ENCODE assay signal across 23 cellular contexts in the genomic region with DNA sequence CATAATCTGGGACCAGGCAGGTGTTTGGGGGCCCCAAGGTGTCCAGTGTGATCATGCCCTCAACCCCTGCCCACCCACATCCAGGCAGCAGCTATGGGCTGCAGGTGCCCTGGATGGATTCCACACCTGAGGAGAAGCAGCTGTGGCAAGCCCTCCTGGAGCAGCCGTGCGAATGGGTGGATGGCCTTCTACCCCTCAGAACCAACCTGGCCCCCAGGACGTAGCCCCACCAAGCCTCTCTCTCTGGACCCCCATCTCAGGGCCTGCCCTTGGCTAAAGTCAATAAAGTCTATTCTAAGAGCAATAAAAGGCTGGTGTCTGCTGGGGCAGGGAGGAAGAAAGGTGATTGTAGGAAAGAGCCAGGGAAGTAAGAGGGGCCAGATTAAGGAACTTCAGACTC. TPM values are rescaled to one million over a fixed set of nuclear protein-coding genes. Genes with fewer than 3 reads are reported as not detected.
DNase-seq lines count a peak whose midpoint lies in the region; ATAC-seq and TF ChIP-seq lines count a peak whose summit lies in the region.
"Had no signal": no experiment of that assay in that cellular context is flagged by ENCODE, and none has a peak within 500 bp of the region (broad histone marks: within the 10 kb centered on the region; RNA-seq: fewer than 3 reads in every experiment).

No MANE protein-coding gene starts in this region.

- H3K4me1 Mint-ChIP-seq in MCF 10A (ENCODE audit: insufficient read depth, unreplicated experiment) = no peaks in the 10 kb centered on the region
- peaks cover 37% of the 10 kb centered on the region for H3K4me1 Mint-ChIP-seq in CD8-positive, alpha-beta T cell (ENCODE audit: low read depth)
- H3K4me1 Mint-ChIP-seq in endothelial cell (ENCODE audit: unreplicated experiment) = no peaks in the 10 kb centered on the region

- intact Hi-C loops in MCF 10A (cut with micrococcal nuclease) (no loop called here), breast epithelium (cut with DNase I; ENCODE audit: low total_unique reads) (no loop called here), posterior vena cava (cut with DNase I) (no loop called here), tibial artery (cut with DNase I; ENCODE audit: low total_unique reads) (loop anchor here (10.0 kb wide), 1 partner anchor 49 kb away; no protein-coding TSS in a partner anchor)
- intact Hi-C loops in CD8-positive, alpha-beta T cell (cut with DNase I, micrococcal nuclease) = no loop called here

- no TSS peak for BruUV-seq in MCF 10A (replicated peaks; lab: Mats Ljungman, UMichigan)

- no peak for TF ChIP-seq POLR2A in breast epithelium (IDR thresholded peaks at IDR 0.05)

- TF ChIP-seq CTCF in MCF 10A (IDR thresholded peaks at IDR 0.05; ENCODE audit: unreplicated experiment) = no peak
- TF ChIP-seq CTCF in breast epithelium (IDR thresholded peaks at IDR 0.05) = no peak
- TF ChIP-seq CTCF in CD8-positive, alpha-beta T cell (IDR thresholded peaks at IDR 0.05) = no peak
- TF ChIP-seq CTCF in endothelial cell (IDR thresholded peaks at IDR 0.05; ENCODE audit: unreplicated experiment) = no peak
- no peak for TF ChIP-seq CTCF in tibial artery (IDR thresholded peaks at IDR 0.05)

- H3K27ac Mint-ChIP-seq in MCF 10A (ENCODE audit: low read depth, unreplicated experiment) = peak overlapping the region; percentile 54
- peak overlapping the region; percentile 52 for H3K27ac Mint-ChIP-seq in CD8-positive, alpha-beta T cell
- H3K27ac Mint-ChIP-seq in endothelial cell (ENCODE audit: unreplicated experiment) = no peak overlapping the region
- H3K27ac Mint-ChIP-seq: CD4-positive, CD25-positive, alpha-beta regulatory T cell had no signal

- H3K4me3 ChIP-seq in breast epithelium = no peak overlapping the region
- H3K4me3 ChIP-seq in CD8-positive, alpha-beta T cell (ENCODE audit: low read depth, low read length) = no peak overlapping the region
- no peak overlapping the region for H3K4me3 ChIP-seq in tibial artery
- H3K4me3 ChIP-seq: A549 had no signal

- H3K36me3 Mint-ChIP-seq in MCF 10A (ENCODE audit: insufficient read depth, unreplicated experiment) = peaks cover 81% of the 10 kb centered on the region
- peaks cover 39% of the 10 kb centered on the region for H3K36me3 Mint-ChIP-seq in CD8-positive, alpha-beta T cell
- H3K36me3 Mint-ChIP-seq in endothelial cell (ENCODE audit: low read depth, unreplicated experiment) = peaks cover 14% of the 10 kb centered on the region

- no peaks in the 10 kb centered on the region for H3K9me3 Mint-ChIP-seq in MCF 10A (ENCODE audit: unreplicated experiment)
- no peaks in the 10 kb centered on the region for H3K9me3 Mint-ChIP-seq in CD8-positive, alpha-beta T cell
- no peaks in the 10 kb centered on the region for H3K9me3 Mint-ChIP-seq in endothelial cell (ENCODE audit: unreplicated experiment)
- H3K9me3 Mint-ChIP-seq: CD4-positive, CD25-positive, alpha-beta regulatory T cell had no signal

- POLR2A ChIA-PET in MCF 10A (lab: Yijun Ruan, JAX) = interaction anchor here (0.9 to 5.9 kb wide), 4 partner anchors 10 to 53 kb away, joined by 5 to 33 read pairs (median 16); a partner anchor contains a TSS
- POLR2A ChIA-PET in CD8-positive, alpha-beta T cell (lab: Charles Lee) = no interaction called here

- DNase-seq in MCF 10A (ENCODE audit: unreplicated experiment) (no peak), breast epithelium (ENCODE audit: low spot score in 2 of 2) (no peak), endothelial cell (ENCODE audit: low spot score) (no peak), posterior vena cava (ENCODE audit: low spot score) (peak; percentile 68), tibial artery (no peak)
- no peak for DNase-seq in CD8-positive, alpha-beta T cell
- no peak for DNase-seq in activated CD8-positive, alpha-beta memory T cell treated with anti-CD3 and anti-CD28 coated beads, Interleukin-2, amount 50 U/mL, for 48 hours
- DNase-seq: BE2C; CD4-positive, CD25-positive, alpha-beta regulatory T cell; GDM1; IMR-90; NCI-H1694; NCI-H2081 treated with DMSO at 0.1 percent for 48 hours; NCI-H2171 treated with DMSO at 0.1 percent for 48 hours; NCI-H446; NCI-H526; OCI-M1 had no signal

- no peaks in the 10 kb centered on the region for H3K9me3 ChIP-seq in breast epithelium
- no peaks in the 10 kb centered on the region for H3K9me3 ChIP-seq in CD8-positive, alpha-beta T cell (ENCODE audit: low read length)
- H3K9me3 ChIP-seq in tibial artery = no peaks in the 10 kb centered on the region
- H3K9me3 ChIP-seq: A549, BE2C had no signal

- H3K27me3 ChIP-seq in breast epithelium (no peaks in the 10 kb centered on the region), tibial artery (peaks cover 0 to 17% of the 10 kb centered on the region in 2 donors)
- no peaks in the 10 kb centered on the region for H3K27me3 ChIP-seq in CD8-positive, alpha-beta T cell (ENCODE audit: insufficient read depth, low read length)
- H3K27me3 ChIP-seq: BE2C had no signal

- CTCF ChIA-PET in MCF 10A (lab: Yijun Ruan, JAX) = interaction anchor here (0.6 to 2.2 kb wide), 8 partner anchors 12 to 245 kb away, joined by 3 to 12 read pairs (median 4); a partner anchor contains a TSS
- CTCF ChIA-PET in CD8-positive, alpha-beta T cell (lab: Charles Lee) = interaction anchor here (0.8 to 8.9 kb wide), 8 partner anchors 11 to 57 kb away, joined by 3 to 120 read pairs (median 5); a partner anchor contains a TSS

- no peaks in the 10 kb centered on the region for H3K36me3 ChIP-seq in breast epithelium
- H3K36me3 ChIP-seq in CD8-positive, alpha-beta T cell (ENCODE audit: insufficient read depth, low read length) = no peaks in the 10 kb centered on the region
- H3K36me3 ChIP-seq in tibial artery = peaks cover 29 to 60% (median 49%) of the 10 kb centered on the region in 3 donors
- H3K36me3 ChIP-seq: BE2C had no signal

- H3K27ac ChIP-seq in breast epithelium (no peak overlapping the region), tibial artery (no peak overlapping the region)
- H3K27ac ChIP-seq in CD8-positive, alpha-beta T cell (ENCODE audit: low read depth, low read length) = no peak overlapping the region
- H3K27ac ChIP-seq: A549 had no signal

- peaks cover 0 to 4% of the 10 kb centered on the region in 2 donors for H3K4me1 ChIP-seq in breast epithelium
- H3K4me1 ChIP-seq in CD8-positive, alpha-beta T cell (ENCODE audit: insufficient read depth, low read length) = peaks cover 36% of the 10 kb centered on the region
- H3K4me1 ChIP-seq in tibial artery = peaks cover 0 to 35% (median 29%) of the 10 kb centered on the region in 4 donors
- H3K4me1 ChIP-seq: BE2C had no signal

- H3K27me3 Mint-ChIP-seq in MCF 10A (ENCODE audit: insufficient read depth, unreplicated experiment) (no peaks in the 10 kb centered on the region), endothelial cell (ENCODE audit: unreplicated experiment) (peaks cover 7% of the 10 kb centered on the region)
- no peaks in the 10 kb centered on the region for H3K27me3 Mint-ChIP-seq in CD8-positive, alpha-beta T cell (ENCODE audit: low read depth)
- H3K27me3 Mint-ChIP-seq: CD4-positive, CD25-positive, alpha-beta regulatory T cell had no signal

- no peak for ATAC-seq in CD8-positive, alpha-beta T cell
- no peak for ATAC-seq in GM18909 (IDR thresholded peaks at IDR 0.05; ENCODE audit: poor library complexity, unreplicated experiment)
- ATAC-seq: A549 had no signal

- H3K4me3 Mint-ChIP-seq in MCF 10A (ENCODE audit: unreplicated experiment) (no peak overlapping the region), endothelial cell (ENCODE audit: unreplicated experiment) (peak overlapping the region; percentile 65)
- H3K4me3 Mint-ChIP-seq in CD8-positive, alpha-beta T cell = no peak overlapping the region

RNA-seq across cellular contexts. Expression of a gene that starts 11.8 kb away (rescaled TPM):
- total RNA-seq in MCF 10A (2022) = 64.8 and 81.8 TPM in 2 replicates
- 10 to 100 TPM in 2 of 3 donors, under 1 TPM in 1; 0.96 to 33.1 (median 22.3) TPM for total RNA-seq in breast epithelium
- 100 to 1,000 TPM; 103 to 113 TPM for total RNA-seq in CD8-positive, alpha-beta T cell
- total RNA-seq in endothelial cell (ENCODE audit: unreplicated experiment) = 1.3 TPM
- total RNA-seq in posterior vena cava = 1 to 10 TPM; 1.6 to 1.9 TPM
- total RNA-seq: SK-MEL-5 had no signal

RNA-seq across cellular contexts. Expression of a gene that starts 13.1 kb away (rescaled TPM):
- total RNA-seq in MCF 10A (2022) = 13.2 and 13.5 TPM in 2 replicates
- total RNA-seq in breast epithelium = 10 to 100 TPM; 29.4 to 67.5 (median 52.0) TPM
- 10 to 100 TPM; 17.5 to 19.9 TPM for total RNA-seq in CD8-positive, alpha-beta T cell
- 35.7 TPM for total RNA-seq in endothelial cell (ENCODE audit: unreplicated experiment)
- total RNA-seq in posterior vena cava = 10 to 100 TPM; 72.8 to 94.3 TPM

RNA-seq across cellular contexts. Expression of a gene that starts 21.0 kb away (rescaled TPM):
- total RNA-seq in MCF 10A (2022) (not detected in 2 replicates), breast epithelium (10 to 100 TPM in 1 of 3 donors, 1 to 10 TPM in 2; 6.0 to 10.5 (median 7.4) TPM), endothelial cell (ENCODE audit: unreplicated experiment) (132 TPM), posterior vena cava (10 to 100 TPM; 10.4 to 11.6 TPM)
- total RNA-seq in CD8-positive, alpha-beta T cell = not detected
- total RNA-seq: CD4-positive, CD25-positive, alpha-beta regulatory T cell; H4; IMR-90; M059J; SK-MEL-5 had no signal

RNA-seq across cellular contexts. Expression of a gene that starts 29.5 kb away (rescaled TPM):
- total RNA-seq in MCF 10A (2022) = 0.23 TPM in 1 of 2 replicates, not detected in the other
- total RNA-seq in breast epithelium = 1 to 10 TPM in 1 of 3 donors, under 1 TPM in 1, not detected in 1; 0.66 to 5.3 TPM
- total RNA-seq in CD8-positive, alpha-beta T cell = not detected
- total RNA-seq in endothelial cell (ENCODE audit: unreplicated experiment) = 0.72 TPM
- total RNA-seq in posterior vena cava = not detected
- total RNA-seq: CD4-positive, CD25-positive, alpha-beta regulatory T cell; H4; IMR-90; M059J; Right ventricle myocardium inferior; SK-MEL-5 had no signal

RNA-seq across cellular contexts. Expression of a gene that starts 31.7 kb away (rescaled TPM):
- 36.9 and 38.3 TPM in 2 replicates for total RNA-seq in MCF 10A (2022)
- 10 to 100 TPM; 20.0 to 28.0 (median 26.5) TPM for total RNA-seq in breast epithelium
- total RNA-seq in CD8-positive, alpha-beta T cell = 10 to 100 TPM; 24.1 to 25.2 TPM
- total RNA-seq in endothelial cell (ENCODE audit: unreplicated experiment) = 43.5 TPM
- total RNA-seq in posterior vena cava = 10 to 100 TPM; 25.0 to 26.7 TPM

Comparison
In these comparisons a context has a peak if more than half of its experiments do, and no peak if none do; other contexts are left out.
1. RNA of a gene that starts 21.0 kb away (total RNA-seq): 132 TPM in endothelial cell (single experiment); 10.4 to 11.6 TPM in posterior vena cava, 6.0 to 10.5 TPM in breast epithelium, not detected in MCF 10A and not detected in CD8-positive, alpha-beta T cell; every median in the first group is over 10 times any median in the second.